ENCODE assay signal across 17 cellular contexts in the genomic region with DNA sequence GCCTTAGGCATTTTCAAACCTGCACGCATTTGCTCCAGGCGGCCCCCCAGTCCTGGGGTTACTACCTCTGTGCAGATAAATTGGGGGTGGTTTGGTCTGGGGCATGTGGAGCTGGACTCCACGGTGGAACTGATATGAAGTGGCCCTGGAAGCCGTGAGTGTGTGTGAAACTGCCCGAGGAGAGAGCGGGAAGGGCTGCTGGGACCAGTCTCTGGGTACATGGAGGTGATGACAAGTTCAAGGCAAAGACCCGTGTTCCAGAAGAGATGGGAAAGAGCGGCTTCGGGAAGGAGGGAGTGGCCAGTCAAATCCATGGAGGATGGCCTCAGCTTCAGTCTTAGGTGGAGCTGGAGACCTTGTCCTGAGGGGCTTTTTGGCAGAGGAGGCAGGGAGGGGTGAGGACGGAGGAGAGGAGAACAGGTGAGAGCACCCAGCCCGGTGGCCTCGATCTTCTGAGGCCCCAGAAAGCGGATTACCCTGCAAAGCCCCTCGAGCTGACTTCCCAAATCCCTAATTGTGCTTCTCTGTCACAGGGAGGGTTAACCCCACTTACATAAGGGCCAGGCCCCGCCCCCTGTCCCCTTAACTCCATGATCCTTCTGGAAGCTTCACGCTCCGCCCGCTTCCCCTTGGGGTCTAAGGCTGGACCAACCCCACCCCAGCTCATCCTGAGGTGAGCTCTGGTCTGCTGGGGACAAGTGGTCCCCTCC. TPM values are rescaled to one million over a fixed set of nuclear protein-coding genes. Genes with fewer than 3 reads are reported as not detected.
A peak's percentile ranks its signal among the peaks of the same experiment; 100 is the strongest.
DNase-seq lines count a peak whose midpoint lies in the region; ATAC-seq and TF ChIP-seq lines count a peak whose summit lies in the region.
"Had no signal": no experiment of that assay in that cellular context is flagged by ENCODE, and none has a peak within 500 bp of the region (broad histone marks: within the 10 kb centered on the region; RNA-seq: fewer than 3 reads in every experiment).

No MANE protein-coding gene starts in this region.

- POLR2A ChIA-PET in OCI-LY7 (lab: Charles Lee), result no interaction called here

- TF ChIP-seq CTCF in GM23338 (conservative IDR thresholded peaks at IDR 0.05; ENCODE audit: low read depth in 2 of 2) (no peak), left ventricle myocardium inferior (IDR thresholded peaks at IDR 0.05; ENCODE audit: borderline replicate concordance) (no peak), neural crest cell (conservative IDR thresholded peaks at IDR 0.05) (no peak), uterus (IDR thresholded peaks at IDR 0.05) (no peak), OCI-LY7 (conservative IDR thresholded peaks at IDR 0.05; ENCODE audit: low read length) (no peak)

- H3F3A ChIP-seq in GM23338 (replicated peaks; ENCODE audit: low read depth), result peaks cover 7% of the 10 kb centered on the region; the same call in 1 of the 2 replicates

- H3K4me1 Mint-ChIP-seq in GM23338 (peaks cover 35% of the 10 kb centered on the region), T-helper 17 cell (peaks cover 2% of the 10 kb centered on the region), neural crest cell (peaks cover 33% of the 10 kb centered on the region)
- H3K4me1 Mint-ChIP-seq: CD4-positive, alpha-beta memory T cell had no signal

- no peaks in the 10 kb centered on the region for H3K79me2 ChIP-seq in GM23338 (replicated peaks; ENCODE audit: insufficient read depth)
- H3K79me2 ChIP-seq in OCI-LY7 (ENCODE audit: insufficient read depth, low read depth, low read length), result no peaks in the 10 kb centered on the region

- H3K27me3 Mint-ChIP-seq in GM23338 (ENCODE audit: insufficient read depth, low read depth, poor library complexity) (peaks cover 10% of the 10 kb centered on the region), T-helper 17 cell (peaks cover 35% of the 10 kb centered on the region), neural crest cell (ENCODE audit: low read depth) (no peaks in the 10 kb centered on the region)

- no peaks in the 10 kb centered on the region for H3K9me2 ChIP-seq in GM23338 (ENCODE audit: insufficient read depth)
- H3K9me2 ChIP-seq in OCI-LY7 (ENCODE audit: insufficient read depth, low read length), result no peaks in the 10 kb centered on the region

- ATAC-seq in GM23338 (no peak), T-helper 17 cell (no peak)
- ATAC-seq: HCT116, K562 had no signal

- DNase-seq in GM23338 (ENCODE audit: low spot score) (no peak), T-helper 17 cell (no peak), left ventricle myocardium inferior (no peak), neural crest cell (ENCODE audit: low read depth, low spot score) (no peak), uterus (no peak), occipital lobe (lab: John Stamatoyannopoulos, UW) (no peak), OCI-LY7 (ENCODE audit: low spot score) (no peak)
- DNase-seq in activated CD8-positive, alpha-beta memory T cell treated with anti-CD3 and anti-CD28 coated beads, Interleukin-2, amount 50 U/mL, for 4 hours, result no peak
- DNase-seq: Calu3; CD4-positive, alpha-beta memory T cell; DMS53; NCI-H1417; NCI-H1930; NCI-H446; PC-9 had no signal

- H3K27ac Mint-ChIP-seq in GM23338 (no peak overlapping the region), T-helper 17 cell (peak overlapping the region; percentile 11), neural crest cell (ENCODE audit: unreplicated experiment) (peak overlapping the region; percentile 71)
- H3K27ac Mint-ChIP-seq: CD4-positive, alpha-beta memory T cell had no signal

- H3K4me2 ChIP-seq in GM23338, result peak overlapping the region; percentile 72
- H3K4me2 ChIP-seq in OCI-LY7 (ENCODE audit: low read length), result no peak overlapping the region
- H3K4me2 ChIP-seq: PC-9 had no signal

- H3K27me3 ChIP-seq in GM23338 (ENCODE audit: insufficient read depth) (no peaks in the 10 kb centered on the region), left ventricle myocardium inferior (ENCODE audit: low read depth) (peaks cover 11% of the 10 kb centered on the region), uterus (no peaks in the 10 kb centered on the region)

- H3K9me3 ChIP-seq in T-helper 17 cell (ENCODE audit: control insufficient read depth, low read length, poor library complexity, severe bottlenecking) (no peaks in the 10 kb centered on the region), left ventricle myocardium inferior (replicated peaks) (no peaks in the 10 kb centered on the region), uterus (no peaks in the 10 kb centered on the region), OCI-LY7 (ENCODE audit: low read length) (no peaks in the 10 kb centered on the region)

- H3K4me3 ChIP-seq in GM23338, result peak overlapping the region; percentile 46; the same call in 1 of the 2 replicates
- peak overlapping the region; percentile 33 for H3K4me3 ChIP-seq in left ventricle myocardium inferior
- no peak overlapping the region for H3K4me3 ChIP-seq in uterus
- no peak overlapping the region for H3K4me3 ChIP-seq in OCI-LY7 (ENCODE audit: low read depth, low read length, poor library complexity, severe bottlenecking)
- H3K4me3 ChIP-seq: K562, PC-9 had no signal

- H3K36me3 Mint-ChIP-seq in GM23338 (ENCODE audit: low read depth) (no peaks in the 10 kb centered on the region; the same call in 2 of the 3 replicates), T-helper 17 cell (ENCODE audit: low read depth) (peaks cover 2% of the 10 kb centered on the region), neural crest cell (ENCODE audit: low read depth) (no peaks in the 10 kb centered on the region)
- H3K36me3 Mint-ChIP-seq: CD4-positive, alpha-beta memory T cell had no signal

- intact Hi-C loops in left ventricle myocardium inferior (cut with micrococcal nuclease) (loop anchor here (10.0 kb wide), 1 partner anchor 364 kb away; no protein-coding TSS in a partner anchor), uterus (cut with DNase I; ENCODE audit: low total_unique reads) (loop anchor here (10.0 kb wide), 1 partner anchor 364 kb away; no protein-coding TSS in a partner anchor), OCI-LY7 (cut with micrococcal nuclease; ENCODE audit: unreplicated experiment) (no loop called here)

- H4K20me1 ChIP-seq in GM23338 (replicated peaks; ENCODE audit: insufficient read depth) (no peaks in the 10 kb centered on the region), OCI-LY7 (ENCODE audit: insufficient read depth, low read length) (no peaks in the 10 kb centered on the region)

- peak overlapping the region; percentile 90 for H2AFZ ChIP-seq in GM23338
- H2AFZ ChIP-seq in OCI-LY7 (ENCODE audit: low read length), result no peak overlapping the region
- H2AFZ ChIP-seq: PC-9 had no signal

- no peak for TF ChIP-seq POLR2A in uterus (IDR thresholded peaks at IDR 0.05)

- CTCF ChIA-PET in OCI-LY7 (lab: Charles Lee; ENCODE audit: unreplicated experiment), result interaction anchor here (0.7 kb wide), 1 partner anchor 27 kb away, joined by 3 read pairs; no protein-coding TSS in a partner anchor

- H3K36me3 ChIP-seq in GM23338 (ENCODE audit: insufficient read depth), result no peaks in the 10 kb centered on the region
- no peaks in the 10 kb centered on the region for H3K36me3 ChIP-seq in left ventricle myocardium inferior
- no peaks in the 10 kb centered on the region for H3K36me3 ChIP-seq in uterus
- no peaks in the 10 kb centered on the region for H3K36me3 ChIP-seq in OCI-LY7 (ENCODE audit: insufficient read depth, low read length)

- H3K9me3 Mint-ChIP-seq in GM23338 (no peaks in the 10 kb centered on the region), neural crest cell (no peaks in the 10 kb centered on the region)

- H3K4me3 Mint-ChIP-seq in GM23338 (peak overlapping the region; percentile 58; the same call in 1 of the 3 replicates), T-helper 17 cell (no peak overlapping the region), neural crest cell (no peak overlapping the region)
- H3K4me3 Mint-ChIP-seq: CD4-positive, alpha-beta memory T cell had no signal

- BruUV-seq in OCI-LY7 (replicated peaks; lab: Mats Ljungman, UMichigan), result no TSS peak

- H3K4me1 ChIP-seq in GM23338 (ENCODE audit: insufficient read depth) (peaks cover 25% of the 10 kb centered on the region), left ventricle myocardium inferior (peaks cover 50% of the 10 kb centered on the region), uterus (no peaks in the 10 kb centered on the region), OCI-LY7 (ENCODE audit: insufficient read depth, low read length, poor library complexity, severe bottlenecking) (peaks cover 7% of the 10 kb centered on the region)

- no peak overlapping the region for H3K27ac ChIP-seq in GM23338 (ENCODE audit: low read depth)
- peak overlapping the region; percentile 51 for H3K27ac ChIP-seq in left ventricle myocardium inferior (replicated peaks)
- H3K27ac ChIP-seq in uterus, result no peak overlapping the region
- H3K27ac ChIP-seq in OCI-LY7 (ENCODE audit: low read depth, low read length, poor library complexity, severe bottlenecking), result no peak overlapping the region
- H3K27ac ChIP-seq: PC-9 had no signal

TF ChIP-seq in GM23338, 12 proteins besides CTCF, POLR2A, EP300 and RAD21 (continues in another document):
- no peak for TF ChIP-seq CREB1 (CRISPR knock-in tag; IDR thresholded peaks at IDR 0.05; ENCODE audit: low read depth)

RNA-seq across cellular contexts. Expression of a gene that starts 1.9 kb away (rescaled TPM):
- 0.62 and 1.3 TPM in 2 replicates for total RNA-seq in GM23338 (2014; rRNA removed; shearing (Covaris generic))
- polyA plus RNA-seq in GM23338 (2016; fragmentation: Nextera tagmentation; extraction: Ambion mirVana), result 0.83 and 1.4 TPM in 2 replicates
- not detected for total RNA-seq in T-helper 17 cell
- total RNA-seq in left ventricle myocardium inferior, result not detected
- not detected in 2 replicates for total RNA-seq in neural crest cell
- total RNA-seq in uterus, result under 1 TPM in 1 of 4 donors, not detected in 3; 0.41 TPM
- 0.16 TPM for total RNA-seq in occipital lobe
- total RNA-seq in OCI-LY7 (2014; rRNA removed; shearing (Covaris generic)), result 0.10 TPM in 1 of 2 replicates, not detected in the other
- total RNA-seq in OCI-LY7 (2022), result not detected in 2 replicates
- total RNA-seq: CD4-positive, alpha-beta memory T cell; K562 had no signal
- polyA plus RNA-seq: CD4-positive, alpha-beta memory T cell; K562 had no signal

Comparison
In these comparisons a context has a peak if more than half of its experiments do, and no peak if none do; other contexts are left out.
1. H3K4me3 ChIP-seq: peak in GM23338 (single experiment) and left ventricle myocardium inferior (single experiment); none in uterus (0 of 2) and OCI-LY7 (single experiment).